21 cellular contexts compared by ENCODE assay signal in genomic region chr4:7632971-7633370, GRCh38.
"Had no signal": no experiment of that assay in that cellular context is flagged by ENCODE, and none has a peak within 500 bp of the region (broad histone marks: within the 10 kb centered on the region; RNA-seq: fewer than 3 reads in every experiment).

No MANE protein-coding gene starts in this region.

- H3K27ac Mint-ChIP-seq: dendritic cell treated with granulocyte-macrophage colony-stimulating factor and Interleukin-4, amounts not matched to agents 40 ng/mL and 50 ng/mL, for 4 days; naive B cell had no signal

- DNase-seq: effector memory CD8-positive, alpha-beta T cell; foreskin fibroblast; glutamatergic neuron; immature natural killer cell; left colon; mesenchymal stem cell; naive B cell; sigmoid colon; small intestine; stimulated activated CD4-positive, alpha-beta T cell treated with anti-CD3 and anti-CD28 coated beads, Interleukin-12 subunit alpha, Interleukin-12 subunit beta, amount 100 ng/mL, for 4 hours; stimulated activated naive CD4-positive, alpha-beta T cell; stomach; trophoblast cell had no signal

- H3K27me3 ChIP-seq: esophagus muscularis mucosa, gastroesophageal sphincter, right atrium auricular region had no signal

- H3K4me3 ChIP-seq: esophagus muscularis mucosa, gastroesophageal sphincter, lung, right atrium auricular region, sigmoid colon, stomach, thoracic aorta had no signal

- H3K9me3 ChIP-seq: esophagus muscularis mucosa, gastroesophageal sphincter, right atrium auricular region, sigmoid colon, thoracic aorta had no signal

- H3K9me3 Mint-ChIP-seq: effector memory CD8-positive, alpha-beta T cell; neural crest cell had no signal

- ATAC-seq: effector memory CD8-positive, alpha-beta T cell; gastroesophageal sphincter; left colon had no signal

- H3K4me1 Mint-ChIP-seq: naive B cell had no signal

- H3K27ac ChIP-seq: epithelial cell of prostate, esophagus muscularis mucosa, gastroesophageal sphincter, right atrium auricular region, sigmoid colon, stomach, thoracic aorta had no signal

- H3K36me3 ChIP-seq: esophagus muscularis mucosa, gastroesophageal sphincter, right atrium auricular region, sigmoid colon, stomach, thoracic aorta had no signal

- H3K36me3 Mint-ChIP-seq: immature natural killer cell had no signal

- H3K4me3 Mint-ChIP-seq: dendritic cell treated with granulocyte-macrophage colony-stimulating factor and Interleukin-4, amounts not matched to agents 40 ng/mL and 50 ng/mL, for 4 days; effector memory CD8-positive, alpha-beta T cell; immature natural killer cell; naive B cell; neural crest cell had no signal
